In genomic region chr6:90637321-90637720, GRCh38 we compare ENCODE assay signal across 9 cellular contexts.
"Had no signal": no experiment of that assay in that cellular context is flagged by ENCODE, and none has a peak within 500 bp of the region (broad histone marks: within the 10 kb centered on the region; RNA-seq: fewer than 3 reads in every experiment).

No MANE protein-coding gene starts in this region.

- H3K4me1 Mint-ChIP-seq: IgD-negative memory B cell had no signal

- DNase-seq: GOT3, H7, KBM-7 had no signal

- H3K36me3 ChIP-seq: HAP-1 had no signal

- H3K36me3 Mint-ChIP-seq: IgD-negative memory B cell had no signal

- H3K4me3 ChIP-seq: HAP-1 had no signal

- H3K27ac ChIP-seq: HL-60, KMS-11 had no signal

- H3K4me2 ChIP-seq: KMS-11 had no signal

- ATAC-seq: HCT116, HepG2 had no signal

- H3K4me3 Mint-ChIP-seq: IgD-negative memory B cell had no signal

- H3K27ac Mint-ChIP-seq: IgD-negative memory B cell had no signal

- H3K9me3 ChIP-seq: HAP-1 had no signal

- H3K4me1 ChIP-seq: HAP-1 had no signal
